Comparison of ENCODE assay signal across 1 cellular context in genomic region chr16:11605564-11605886, GRCh38.
TF ChIP-seq lines count a peak whose summit lies in the region.

No MANE protein-coding gene starts in this region.

TF ChIP-seq in IMR-90, 13 proteins besides CTCF, POLR2A, EP300 and RAD21:
- TF ChIP-seq NFE2L2 (IDR thresholded peaks at IDR 0.05; ENCODE audit: low read depth, low read length), result no peak
- no peak for TF ChIP-seq CHD1 (IDR thresholded peaks at IDR 0.05; ENCODE audit: low read depth, low read length)
- no peak for TF ChIP-seq MAZ (IDR thresholded peaks at IDR 0.05; ENCODE audit: borderline replicate concordance, low read depth, low read length)
- TF ChIP-seq, protein P1, sequence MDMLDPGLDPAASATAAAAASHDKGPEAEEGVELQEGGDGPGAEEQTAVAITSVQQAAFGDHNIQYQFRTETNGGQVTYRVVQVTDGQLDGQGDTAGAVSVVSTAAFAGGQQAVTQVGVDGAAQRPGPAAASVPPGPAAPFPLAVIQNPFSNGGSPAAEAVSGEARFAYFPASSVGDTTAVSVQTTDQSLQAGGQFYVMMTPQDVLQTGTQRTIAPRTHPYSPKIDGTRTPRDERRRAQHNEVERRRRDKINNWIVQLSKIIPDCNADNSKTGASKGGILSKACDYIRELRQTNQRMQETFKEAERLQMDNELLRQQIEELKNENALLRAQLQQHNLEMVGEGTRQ (IDR thresholded peaks at IDR 0.05; ENCODE audit: low read depth, low read length), result no peak
- TF ChIP-seq BHLHE40 (IDR thresholded peaks at IDR 0.05; ENCODE audit: low read depth, low read length), result no peak
- TF ChIP-seq FOS (IDR thresholded peaks at IDR 0.05; ENCODE audit: low read depth, low read length), result no peak
- TF ChIP-seq RFX5 (IDR thresholded peaks at IDR 0.05; ENCODE audit: low read depth, low read length), result no peak
- no peak for TF ChIP-seq MXI1 (IDR thresholded peaks at IDR 0.05; ENCODE audit: borderline replicate concordance, low read depth, low read length)
- TF ChIP-seq SMC3 (IDR thresholded peaks at IDR 0.05; ENCODE audit: low read depth, low read length), result no peak
- no peak for TF ChIP-seq ELK1 (IDR thresholded peaks at IDR 0.05; ENCODE audit: borderline replicate concordance, low read depth, low read length)
- no peak for TF ChIP-seq CEBPB (IDR thresholded peaks at IDR 0.05; ENCODE audit: low read depth, low read length)
- no peak for TF ChIP-seq RCOR1 (IDR thresholded peaks at IDR 0.05; ENCODE audit: insufficient replicate concordance, low read length)
- TF ChIP-seq MAFK (IDR thresholded peaks at IDR 0.05; ENCODE audit: low read depth, low read length), result no peak
